In the genomic region with DNA sequence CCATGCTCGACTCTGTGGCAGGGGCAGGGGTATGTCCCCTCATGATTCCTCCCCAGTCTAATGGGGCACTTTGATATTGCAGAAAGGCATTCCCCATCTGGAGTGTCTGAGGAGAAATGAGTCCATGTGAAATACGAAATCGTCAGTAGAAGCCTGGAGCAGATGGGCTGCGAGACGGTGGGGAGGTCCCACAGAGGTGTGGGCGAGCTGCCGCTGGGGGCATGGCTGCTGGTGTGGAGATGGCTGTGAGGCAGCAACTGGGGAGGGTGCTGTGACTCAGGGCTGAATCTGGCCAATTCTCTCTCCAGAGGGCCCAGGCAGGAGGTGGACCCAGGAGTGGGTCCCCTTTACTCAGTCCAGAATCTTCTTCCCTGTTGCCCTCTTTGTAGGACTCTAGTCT, we compare ENCODE assay signal across 17 cellular contexts. TPM values are rescaled to one million over a fixed set of nuclear protein-coding genes. Genes with fewer than 3 reads are reported as not detected.
DNase-seq lines count a peak whose midpoint lies in the region; ATAC-seq, FAIRE-seq and TF ChIP-seq lines count a peak whose summit lies in the region.
"Had no signal": no experiment of that assay in that cellular context is flagged by ENCODE, and none has a peak within 500 bp of the region (broad histone marks: within the 10 kb centered on the region; RNA-seq: fewer than 3 reads in every experiment).

No MANE protein-coding gene starts in this region.

- H3K27ac ChIP-seq in cardiac muscle cell (peak overlapping the region; percentile 56), HepG2 (ENCODE audit: extremely low read length, insufficient read depth, low read length) (no peak overlapping the region)
- H3K27ac ChIP-seq: BLaER1 had no signal

- peaks cover 20% of the 10 kb centered on the region for H3K4me1 ChIP-seq in cardiac muscle cell (ENCODE audit: low read depth)
- peaks cover 31% of the 10 kb centered on the region for H3K4me1 ChIP-seq in HepG2 (ENCODE audit: insufficient read depth, low read length)
- H3K4me1 ChIP-seq: BLaER1 had no signal

- BruUV-seq in HepG2 (replicated peaks; lab: Mats Ljungman, UMichigan), result no TSS peak

- no peak overlapping the region for H3K9ac ChIP-seq in HepG2 (ENCODE audit: insufficient read depth, low read depth, low read length)
- H3K9ac ChIP-seq: BLaER1 had no signal

- H3K9me3 ChIP-seq in cardiac muscle cell (ENCODE audit: low read depth), result no peaks in the 10 kb centered on the region
- no peaks in the 10 kb centered on the region for H3K9me3 ChIP-seq in HepG2 (ENCODE audit: low read length)
- H3K9me3 ChIP-seq: BLaER1 had no signal

- TF ChIP-seq EP300 in HepG2 (IDR thresholded peaks at IDR 0.05; ENCODE audit: low read depth in 2 of 2, low read length in 2 of 2) (no peak), HepG2 (CRISPR knock-in tag; IDR thresholded peaks at IDR 0.05; ENCODE audit: borderline replicate concordance) (no peak)

- no peaks in the 10 kb centered on the region for H3K79me2 ChIP-seq in HepG2 (ENCODE audit: insufficient read depth, low read length)

- H3K27me3 ChIP-seq in cardiac muscle cell, result no peaks in the 10 kb centered on the region
- H3K27me3 ChIP-seq in HepG2 (ENCODE audit: control insufficient read depth in 1 of 2, insufficient read depth in 2 of 2, low read length in 2 of 2), result no peaks in the 10 kb centered on the region
- H3K27me3 ChIP-seq: BLaER1 had no signal

- no peaks in the 10 kb centered on the region for H4K20me1 ChIP-seq in HepG2 (ENCODE audit: insufficient read depth, low read length)
- H4K20me1 ChIP-seq: BLaER1 had no signal

- intact Hi-C loops in Right ventricle myocardium inferior (cut with DNase I) (no loop called here), HepG2 (cut with micrococcal nuclease; ENCODE audit: unreplicated experiment) (no loop called here)

- CTCF ChIA-PET in HepG2 (lab: Yijun Ruan, JAX; ENCODE audit: low intra/inter-chr PET ratio, low total read pairs), result no interaction called here

- H3K4me3 ChIP-seq in cardiac muscle cell (no peak overlapping the region), HepG2 (replicated peaks in 1 of 3; ENCODE audit: insufficient read depth in 1 of 3, low read depth in 2 of 3, low read length in 3 of 3) (no peak overlapping the region)
- H3K4me3 ChIP-seq: BLaER1 had no signal

- no peak for TF ChIP-seq RAD21 in HepG2 (CRISPR knock-in tag; IDR thresholded peaks at IDR 0.05)

- H3K4me2 ChIP-seq in HepG2 (ENCODE audit: low read depth, low read length), result no peak overlapping the region
- H3K4me2 ChIP-seq: BLaER1 had no signal

- POLR2A ChIA-PET in HepG2 (lab: Yijun Ruan, JAX), result no interaction called here

- 95% methylated on average over 7 of the region's 7 CpGs for WGBS in HepG2 (ENCODE audit: low lambda C conversion rate)

- H2AFZ ChIP-seq in HepG2 (ENCODE audit: low read length), result no peak overlapping the region

- in situ Hi-C loops in HepG2 (cut with HindIII; ENCODE audit: extremely low pct_ligation_motif_present, low pct_unique_long_range_greater_than_20kb), result no loop called here

- TF ChIP-seq CTCF in cardiac muscle cell (IDR thresholded peaks at IDR 0.05; ENCODE audit: low read depth, low read length), result no peak
- TF ChIP-seq CTCF in HepG2 (CRISPR knock-in tag; IDR thresholded peaks at IDR 0.05), result no peak

- DNase-seq in cardiac muscle cell (ENCODE audit: low read depth in 1 of 2, low spot score in 1 of 2) (no peak), Right ventricle myocardium inferior (ENCODE audit: missing footprints) (no peak), NCI-H2171 treated with DMSO at 0.1 percent for 48 hours (lab: John Stamatoyannopoulos, UW) (peak; percentile 52), HepG2 (ENCODE audit: low spot score) (no peak), islet precursor cell (no peak), NK-92 (lab: John Stamatoyannopoulos, UW; ENCODE audit: unreplicated experiment) (no peak), T-helper 9 cell (no peak)
- DNase-seq: 8988T, AML-193, Calu3, DND-41, GDM1, GOT3, H9 had no signal

- ATAC-seq in Right ventricle myocardium inferior (no peak), HepG2 (peak; percentile 25)

- no peak for TF ChIP-seq POLR2A in HepG2 (IDR thresholded peaks at IDR 0.05; ENCODE audit: insufficient read depth in 1 of 2, low read depth in 2 of 2, low read length in 2 of 2)

- no peak for FAIRE-seq in HepG2 (lab: Jason Lieb, UNC)
- FAIRE-seq: GM12892, HTR-8/SVneo had no signal

- H3K36me3 ChIP-seq in cardiac muscle cell (peaks cover 4% of the 10 kb centered on the region), HepG2 (replicated peaks in 1 of 2; ENCODE audit: control insufficient read depth in 1 of 2, insufficient read depth in 2 of 2, low read length in 2 of 2) (peaks cover 4 to 5% of the 10 kb centered on the region in 2 experiments; a peak in 2 of 5 replicates)

RNA-seq across cellular contexts. Expression of gene KCTD21, which starts 11.2 kb away (rescaled TPM):
- total RNA-seq in cardiac muscle cell (8.6 and 15.8 TPM in 2 replicates), Right ventricle myocardium inferior (10.6 TPM), HepG2 (2016; rRNA removed; fragmentation: Illumina TruSeq; extraction: Trizol) (3.1 and 3.9 TPM in 2 replicates)
- polyA plus RNA-seq in cardiac muscle cell (4.8 and 5.8 TPM in 2 replicates), HepG2 (2011; rRNA removed) (13.2 and 13.5 TPM in 2 replicates)
- total RNA-seq in HepG2 (2016; cell fraction: cytosol; rRNA removed; fragmentation: Illumina TruSeq; extraction: Trizol; ENCODE audit: low read depth), result 0.97 and 1.3 TPM in 2 replicates
- 3.3 and 4.3 TPM in 2 replicates for total RNA-seq in HepG2 (2016; cell fraction: insoluble cytoplasmic fraction; rRNA removed; fragmentation: Illumina TruSeq; extraction: Trizol)
- total RNA-seq in HepG2 (2016; cell fraction: membrane; rRNA removed; fragmentation: Illumina TruSeq; extraction: Trizol), result 3.1 TPM in 2 replicates
- total RNA-seq in HepG2 (2016; cell fraction: nucleus; rRNA removed; fragmentation: Illumina TruSeq; extraction: Trizol), result 1.3 and 1.6 TPM in 2 replicates
- polyA plus RNA-seq in HepG2 (2011; cell fraction: cytosol; rRNA removed), result 11.0 and 13.8 TPM in 2 replicates
- polyA plus RNA-seq in HepG2 (2011; cell fraction: nucleus; rRNA removed), result 5.4 and 6.0 TPM in 2 replicates
- polyA plus RNA-seq in HepG2 (2012), result 6.6 and 9.3 TPM in 2 replicates
- 1.2 and 1.4 TPM in 2 replicates for polyA plus RNA-seq in HepG2 (2016; cell fraction: cytosol; fragmentation: Illumina TruSeq; extraction: Trizol; ENCODE audit: low read depth)
- polyA plus RNA-seq in HepG2 (2016; cell fraction: insoluble cytoplasmic fraction; fragmentation: Illumina TruSeq; extraction: Trizol; ENCODE audit: low read depth), result 4.8 and 5.3 TPM in 2 replicates
- polyA plus RNA-seq in HepG2 (2016; cell fraction: membrane; fragmentation: Illumina TruSeq; extraction: Trizol; ENCODE audit: low read depth), result 2.5 and 3.1 TPM in 2 replicates
- polyA plus RNA-seq in HepG2 (2016; cell fraction: nucleus; fragmentation: Illumina TruSeq; extraction: Trizol; ENCODE audit: insufficient read depth, low read depth), result 3.6 and 4.7 TPM in 2 replicates
- 14.8 and 38.3 TPM in 2 replicates for polyA minus RNA-seq in HepG2 (2011; rRNA and poly(A)+ RNA removed; ENCODE audit: low replicate concordance)
- 8.7 and 11.6 TPM in 2 replicates for polyA minus RNA-seq in HepG2 (2011; cell fraction: cytosol; rRNA and poly(A)+ RNA removed)
- 5.3 and 6.6 TPM in 2 replicates for polyA minus RNA-seq in HepG2 (2011; cell fraction: nucleus; rRNA and poly(A)+ RNA removed)

RNA-seq across cellular contexts. Expression of gene USP35, which starts 11.5 kb away (rescaled TPM):
- total RNA-seq in cardiac muscle cell, result 25.1 and 35.0 TPM in 2 replicates
- 11.1 and 13.3 TPM in 2 replicates for polyA plus RNA-seq in cardiac muscle cell
- 6.2 TPM for total RNA-seq in Right ventricle myocardium inferior
- 1.8 and 4.6 TPM in 2 replicates for total RNA-seq in HepG2 (2016; rRNA removed; fragmentation: Illumina TruSeq; extraction: Trizol)
- total RNA-seq in HepG2 (2016; cell fraction: cytosol; rRNA removed; fragmentation: Illumina TruSeq; extraction: Trizol; ENCODE audit: low read depth), result 0.71 and 0.88 TPM in 2 replicates
- total RNA-seq in HepG2 (2016; cell fraction: insoluble cytoplasmic fraction; rRNA removed; fragmentation: Illumina TruSeq; extraction: Trizol), result 1.7 and 4.5 TPM in 2 replicates
- total RNA-seq in HepG2 (2016; cell fraction: membrane; rRNA removed; fragmentation: Illumina TruSeq; extraction: Trizol), result 0.93 and 1.1 TPM in 2 replicates
- 5.7 and 7.4 TPM in 2 replicates for total RNA-seq in HepG2 (2016; cell fraction: nucleus; rRNA removed; fragmentation: Illumina TruSeq; extraction: Trizol)
- 7.7 and 11.1 TPM in 2 replicates for polyA plus RNA-seq in HepG2 (2011; rRNA removed)
- 4.0 and 5.2 TPM in 2 replicates for polyA plus RNA-seq in HepG2 (2011; cell fraction: cytosol; rRNA removed)
- polyA plus RNA-seq in HepG2 (2011; cell fraction: nucleus; rRNA removed), result 56.5 and 58.1 TPM in 2 replicates
- 4.1 and 5.5 TPM in 2 replicates for polyA plus RNA-seq in HepG2 (2012)
- polyA plus RNA-seq in HepG2 (2016; cell fraction: cytosol; fragmentation: Illumina TruSeq; extraction: Trizol; ENCODE audit: low read depth), result 0.20 and 0.27 TPM in 2 replicates
- polyA plus RNA-seq in HepG2 (2016; cell fraction: insoluble cytoplasmic fraction; fragmentation: Illumina TruSeq; extraction: Trizol; ENCODE audit: low read depth), result 1.4 and 2.7 TPM in 2 replicates
- polyA plus RNA-seq in HepG2 (2016; cell fraction: membrane; fragmentation: Illumina TruSeq; extraction: Trizol; ENCODE audit: low read depth), result 0.61 and 0.63 TPM in 2 replicates
- 10.1 and 12.3 TPM in 2 replicates for polyA plus RNA-seq in HepG2 (2016; cell fraction: nucleus; fragmentation: Illumina TruSeq; extraction: Trizol; ENCODE audit: insufficient read depth, low read depth)
- 5.1 and 12.7 TPM in 2 replicates for polyA minus RNA-seq in HepG2 (2011; rRNA and poly(A)+ RNA removed; ENCODE audit: low replicate concordance)
- 2.4 and 3.2 TPM in 2 replicates for polyA minus RNA-seq in HepG2 (2011; cell fraction: cytosol; rRNA and poly(A)+ RNA removed)
- polyA minus RNA-seq in HepG2 (2011; cell fraction: nucleus; rRNA and poly(A)+ RNA removed), result 17.3 and 18.0 TPM in 2 replicates

RNA-seq across cellular contexts. Expression of gene ALG8, which starts 37.8 kb away (rescaled TPM):
- total RNA-seq in cardiac muscle cell (25.9 and 38.4 TPM in 2 replicates), Right ventricle myocardium inferior (16.7 TPM), HepG2 (2016; rRNA removed; fragmentation: Illumina TruSeq; extraction: Trizol) (50.0 and 88.0 TPM in 2 replicates)
- polyA plus RNA-seq in cardiac muscle cell (74.1 and 75.4 TPM in 2 replicates), HepG2 (2011; rRNA removed) (53.5 and 75.8 TPM in 2 replicates)
- 27.9 and 37.5 TPM in 2 replicates for total RNA-seq in HepG2 (2016; cell fraction: cytosol; rRNA removed; fragmentation: Illumina TruSeq; extraction: Trizol; ENCODE audit: low read depth)
- total RNA-seq in HepG2 (2016; cell fraction: insoluble cytoplasmic fraction; rRNA removed; fragmentation: Illumina TruSeq; extraction: Trizol), result 46.2 and 90.8 TPM in 2 replicates
- 39.8 and 40.9 TPM in 2 replicates for total RNA-seq in HepG2 (2016; cell fraction: membrane; rRNA removed; fragmentation: Illumina TruSeq; extraction: Trizol)
- 81.9 and 98.4 TPM in 2 replicates for total RNA-seq in HepG2 (2016; cell fraction: nucleus; rRNA removed; fragmentation: Illumina TruSeq; extraction: Trizol)
- 34.9 and 52.4 TPM in 2 replicates for polyA plus RNA-seq in HepG2 (2011; cell fraction: cytosol; rRNA removed)
- polyA plus RNA-seq in HepG2 (2011; cell fraction: nucleus; rRNA removed), result 23.3 and 25.4 TPM in 2 replicates
- 33.9 and 48.4 TPM in 2 replicates for polyA plus RNA-seq in HepG2 (2012)
- 21.7 and 23.1 TPM in 2 replicates for polyA plus RNA-seq in HepG2 (2016; cell fraction: cytosol; fragmentation: Illumina TruSeq; extraction: Trizol; ENCODE audit: low read depth)
- 45.9 and 50.8 TPM in 2 replicates for polyA plus RNA-seq in HepG2 (2016; cell fraction: insoluble cytoplasmic fraction; fragmentation: Illumina TruSeq; extraction: Trizol; ENCODE audit: low read depth)
- polyA plus RNA-seq in HepG2 (2016; cell fraction: membrane; fragmentation: Illumina TruSeq; extraction: Trizol; ENCODE audit: low read depth), result 29.3 and 35.8 TPM in 2 replicates
- 116 and 123 TPM in 2 replicates for polyA plus RNA-seq in HepG2 (2016; cell fraction: nucleus; fragmentation: Illumina TruSeq; extraction: Trizol; ENCODE audit: insufficient read depth, low read depth)
- polyA minus RNA-seq in HepG2 (2011; rRNA and poly(A)+ RNA removed; ENCODE audit: low replicate concordance), result 65.9 and 176 TPM in 2 replicates
- polyA minus RNA-seq in HepG2 (2011; cell fraction: cytosol; rRNA and poly(A)+ RNA removed), result 34.7 TPM in 2 replicates
- polyA minus RNA-seq in HepG2 (2011; cell fraction: nucleus; rRNA and poly(A)+ RNA removed), result 63.3 and 64.3 TPM in 2 replicates
